In the genomic region with DNA sequence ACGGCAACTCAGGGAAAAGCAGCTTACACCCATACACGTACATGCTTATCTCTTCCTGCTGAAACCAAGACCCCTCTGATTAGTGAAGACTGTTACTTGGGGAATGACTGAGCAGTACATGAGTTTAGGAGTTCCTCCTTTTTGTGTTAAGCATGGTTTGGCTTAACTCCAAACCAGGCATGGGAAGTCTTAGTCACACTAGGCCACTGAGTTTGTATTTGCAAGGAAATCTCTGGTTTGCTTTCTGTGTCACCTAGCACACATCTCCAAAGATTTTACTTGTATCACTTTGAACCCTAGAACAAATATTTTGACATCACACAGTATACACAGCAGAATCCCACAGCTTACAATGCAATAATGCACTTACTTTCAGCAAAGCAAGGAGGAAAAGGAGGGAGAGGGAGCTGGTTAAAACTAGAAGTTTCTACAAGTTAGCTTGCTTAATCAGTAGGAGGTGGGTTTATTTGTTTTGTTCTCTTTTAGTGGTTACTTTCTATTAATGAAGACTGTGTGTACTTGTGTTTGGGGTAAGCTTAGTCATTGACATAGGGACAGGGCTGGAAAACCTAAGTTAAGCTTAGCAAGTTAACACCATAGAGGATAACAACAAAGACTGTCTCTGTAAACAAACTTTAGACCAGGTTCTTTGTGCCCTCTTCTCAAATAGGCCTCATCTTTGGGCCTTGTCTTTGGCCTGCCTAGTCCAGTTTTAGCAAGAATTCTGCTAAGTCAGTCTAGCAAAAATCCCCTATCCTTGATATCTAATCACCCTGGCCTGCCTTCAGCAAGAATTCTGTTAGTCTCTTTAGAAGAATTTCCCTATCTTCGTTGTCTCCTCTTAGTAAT, we compare ENCODE assay signal across 1 cellular context.
TF ChIP-seq lines count a peak whose summit lies in the region.

No MANE protein-coding gene starts in this region.

TF ChIP-seq in K562, 482 proteins besides CTCF, POLR2A, EP300 and RAD21 (continued from another document and continues in another):
- TF ChIP-seq, protein P1, sequence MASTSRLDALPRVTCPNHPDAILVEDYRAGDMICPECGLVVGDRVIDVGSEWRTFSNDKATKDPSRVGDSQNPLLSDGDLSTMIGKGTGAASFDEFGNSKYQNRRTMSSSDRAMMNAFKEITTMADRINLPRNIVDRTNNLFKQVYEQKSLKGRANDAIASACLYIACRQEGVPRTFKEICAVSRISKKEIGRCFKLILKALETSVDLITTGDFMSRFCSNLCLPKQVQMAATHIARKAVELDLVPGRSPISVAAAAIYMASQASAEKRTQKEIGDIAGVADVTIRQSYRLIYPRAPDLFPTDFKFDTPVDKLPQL (IDR thresholded peaks at IDR 0.05; ENCODE audit: extremely low read depth, insufficient read length): no peak
- no peak for TF ChIP-seq ZNF165 (CRISPR knock-in tag; IDR thresholded peaks at IDR 0.05; ENCODE audit: borderline replicate concordance)
- TF ChIP-seq MTA1 (IDR thresholded peaks at IDR 0.05; ENCODE audit: borderline replicate concordance): no peak
- TF ChIP-seq, protein P2, sequence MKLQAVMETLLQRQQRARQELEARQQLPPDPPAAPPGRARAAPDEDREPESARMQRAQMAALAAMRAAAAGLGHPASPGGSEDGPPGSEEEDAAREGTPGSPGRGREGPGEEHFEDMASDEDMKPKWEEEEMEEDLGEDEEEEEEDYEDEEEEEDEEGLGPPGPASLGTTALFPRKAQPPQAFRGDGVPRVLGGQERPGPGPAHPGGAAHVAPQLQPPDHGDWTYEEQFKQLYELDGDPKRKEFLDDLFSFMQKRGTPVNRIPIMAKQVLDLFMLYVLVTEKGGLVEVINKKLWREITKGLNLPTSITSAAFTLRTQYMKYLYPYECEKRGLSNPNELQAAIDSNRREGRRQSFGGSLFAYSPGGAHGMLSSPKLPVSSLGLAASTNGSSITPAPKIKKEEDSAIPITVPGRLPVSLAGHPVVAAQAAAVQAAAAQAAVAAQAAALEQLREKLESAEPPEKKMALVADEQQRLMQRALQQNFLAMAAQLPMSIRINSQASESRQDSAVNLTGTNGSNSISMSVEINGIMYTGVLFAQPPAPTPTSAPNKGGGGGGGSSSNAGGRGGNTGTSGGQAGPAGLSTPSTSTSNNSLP (IDR thresholded peaks at IDR 0.05; ENCODE audit: borderline replicate concordance, low read depth, low read length): no peak
- TF ChIP-seq, protein P3, sequence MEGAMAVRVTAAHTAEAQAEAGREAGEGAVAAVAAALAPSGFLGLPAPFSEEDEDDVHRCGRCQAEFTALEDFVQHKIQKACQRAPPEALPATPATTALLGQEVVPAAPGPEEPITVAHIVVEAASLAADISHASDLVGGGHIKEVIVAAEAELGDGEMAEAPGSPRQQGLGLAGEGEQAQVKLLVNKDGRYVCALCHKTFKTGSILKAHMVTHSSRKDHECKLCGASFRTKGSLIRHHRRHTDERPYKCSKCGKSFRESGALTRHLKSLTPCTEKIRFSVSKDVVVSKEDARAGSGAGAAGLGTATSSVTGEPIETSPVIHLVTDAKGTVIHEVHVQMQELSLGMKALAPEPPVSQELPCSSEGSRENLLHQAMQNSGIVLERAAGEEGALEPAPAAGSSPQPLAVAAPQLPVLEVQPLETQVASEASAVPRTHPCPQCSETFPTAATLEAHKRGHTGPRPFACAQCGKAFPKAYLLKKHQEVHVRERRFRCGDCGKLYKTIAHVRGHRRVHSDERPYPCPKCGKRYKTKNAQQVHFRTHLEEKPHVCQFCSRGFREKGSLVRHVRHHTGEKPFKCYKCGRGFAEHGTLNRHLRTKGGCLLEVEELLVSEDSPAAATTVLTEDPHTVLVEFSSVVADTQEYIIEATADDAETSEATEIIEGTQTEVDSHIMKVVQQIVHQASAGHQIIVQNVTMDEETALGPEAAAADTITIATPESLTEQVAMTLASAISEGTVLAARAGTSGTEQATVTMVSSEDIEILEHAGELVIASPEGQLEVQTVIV (CRISPR knock-in tag; IDR thresholded peaks at IDR 0.05; ENCODE audit: borderline replicate concordance): no peak
- TF ChIP-seq NR2F6 (CRISPR knock-in tag; IDR thresholded peaks at IDR 0.05): no peak
- no peak for TF ChIP-seq CREB1 (IDR thresholded peaks at IDR 0.05)
- TF ChIP-seq CREB1 (CRISPR knock-in tag; IDR thresholded peaks at IDR 0.05): no peak
- TF ChIP-seq, protein P4, sequence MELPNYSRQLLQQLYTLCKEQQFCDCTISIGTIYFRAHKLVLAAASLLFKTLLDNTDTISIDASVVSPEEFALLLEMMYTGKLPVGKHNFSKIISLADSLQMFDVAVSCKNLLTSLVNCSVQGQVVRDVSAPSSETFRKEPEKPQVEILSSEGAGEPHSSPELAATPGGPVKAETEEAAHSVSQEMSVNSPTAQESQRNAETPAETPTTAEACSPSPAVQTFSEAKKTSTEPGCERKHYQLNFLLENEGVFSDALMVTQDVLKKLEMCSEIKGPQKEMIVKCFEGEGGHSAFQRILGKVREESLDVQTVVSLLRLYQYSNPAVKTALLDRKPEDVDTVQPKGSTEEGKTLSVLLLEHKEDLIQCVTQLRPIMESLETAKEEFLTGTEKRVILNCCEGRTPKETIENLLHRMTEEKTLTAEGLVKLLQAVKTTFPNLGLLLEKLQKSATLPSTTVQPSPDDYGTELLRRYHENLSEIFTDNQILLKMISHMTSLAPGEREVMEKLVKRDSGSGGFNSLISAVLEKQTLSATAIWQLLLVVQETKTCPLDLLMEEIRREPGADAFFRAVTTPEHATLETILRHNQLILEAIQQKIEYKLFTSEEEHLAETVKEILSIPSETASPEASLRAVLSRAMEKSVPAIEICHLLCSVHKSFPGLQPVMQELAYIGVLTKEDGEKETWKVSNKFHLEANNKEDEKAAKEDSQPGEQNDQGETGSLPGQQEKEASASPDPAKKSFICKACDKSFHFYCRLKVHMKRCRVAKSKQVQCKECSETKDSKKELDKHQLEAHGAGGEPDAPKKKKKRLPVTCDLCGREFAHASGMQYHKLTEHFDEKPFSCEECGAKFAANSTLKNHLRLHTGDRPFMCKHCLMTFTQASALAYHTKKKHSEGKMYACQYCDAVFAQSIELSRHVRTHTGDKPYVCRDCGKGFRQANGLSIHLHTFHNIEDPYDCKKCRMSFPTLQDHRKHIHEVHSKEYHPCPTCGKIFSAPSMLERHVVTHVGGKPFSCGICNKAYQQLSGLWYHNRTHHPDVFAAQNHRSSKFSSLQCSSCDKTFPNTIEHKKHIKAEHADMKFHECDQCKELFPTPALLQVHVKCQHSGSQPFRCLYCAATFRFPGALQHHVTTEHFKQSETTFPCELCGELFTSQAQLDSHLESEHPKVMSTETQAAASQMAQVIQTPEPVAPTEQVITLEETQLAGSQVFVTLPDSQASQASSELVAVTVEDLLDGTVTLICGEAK (IDR thresholded peaks at IDR 0.05): no peak
- TF ChIP-seq, protein P4 (CRISPR knock-in tag; IDR thresholded peaks at IDR 0.05): no peak
- no peak for TF ChIP-seq CAMTA2 (CRISPR knock-in tag; conservative IDR thresholded peaks at IDR 0.05)
- peak; percentile 57; the same call in 1 of the 2 replicates for TF ChIP-seq POLR2AphosphoS5 (IDR thresholded peaks at IDR 0.05; ENCODE audit: control insufficient read depth, insufficient read depth, low read depth, low read length)
- TF ChIP-seq ZNF212 (CRISPR knock-in tag; IDR thresholded peaks at IDR 0.05): no peak
- no peak for TF ChIP-seq ZNF75A (CRISPR knock-in tag; IDR thresholded peaks at IDR 0.05)
- no peak for TF ChIP-seq CEBPG (CRISPR knock-in tag; IDR thresholded peaks at IDR 0.05)
- no peak for TF ChIP-seq CEBPG (tag; conservative IDR thresholded peaks at IDR 0.05 in 1 of 2, IDR thresholded peaks at IDR 0.05 in 1 of 2)
- TF ChIP-seq HNRNPUL1 (IDR thresholded peaks at IDR 0.05; ENCODE audit: low read length): no peak
- peak; percentile 42; the same call in 1 of the 2 replicates for TF ChIP-seq CTBP1 (IDR thresholded peaks at IDR 0.05; ENCODE audit: borderline replicate concordance)
- TF ChIP-seq RBBP5 (IDR thresholded peaks at IDR 0.05; ENCODE audit: borderline replicate concordance, insufficient read depth, low read length, poor library complexity, severe bottlenecking): no peak
- no peak for TF ChIP-seq ZFPM2 (CRISPR knock-in tag; IDR thresholded peaks at IDR 0.05)
- no peak for TF ChIP-seq ZNF695 (CRISPR knock-in tag; IDR thresholded peaks at IDR 0.05)
- TF ChIP-seq ZNF217 (CRISPR knock-in tag; IDR thresholded peaks at IDR 0.05): no peak
- no peak for TF ChIP-seq NBN (IDR thresholded peaks at IDR 0.05; ENCODE audit: low read depth)
- TF ChIP-seq, protein P5, sequence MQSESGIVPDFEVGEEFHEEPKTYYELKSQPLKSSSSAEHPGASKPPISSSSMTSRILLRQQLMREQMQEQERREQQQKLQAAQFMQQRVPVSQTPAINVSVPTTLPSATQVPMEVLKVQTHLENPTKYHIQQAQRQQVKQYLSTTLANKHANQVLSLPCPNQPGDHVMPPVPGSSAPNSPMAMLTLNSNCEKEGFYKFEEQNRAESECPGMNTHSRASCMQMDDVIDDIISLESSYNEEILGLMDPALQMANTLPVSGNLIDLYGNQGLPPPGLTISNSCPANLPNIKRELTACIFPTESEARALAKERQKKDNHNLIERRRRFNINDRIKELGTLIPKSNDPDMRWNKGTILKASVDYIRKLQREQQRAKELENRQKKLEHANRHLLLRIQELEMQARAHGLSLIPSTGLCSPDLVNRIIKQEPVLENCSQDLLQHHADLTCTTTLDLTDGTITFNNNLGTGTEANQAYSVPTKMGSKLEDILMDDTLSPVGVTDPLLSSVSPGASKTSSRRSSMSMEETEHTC (IDR thresholded peaks at IDR 0.05): no peak
- TF ChIP-seq, protein P6, sequence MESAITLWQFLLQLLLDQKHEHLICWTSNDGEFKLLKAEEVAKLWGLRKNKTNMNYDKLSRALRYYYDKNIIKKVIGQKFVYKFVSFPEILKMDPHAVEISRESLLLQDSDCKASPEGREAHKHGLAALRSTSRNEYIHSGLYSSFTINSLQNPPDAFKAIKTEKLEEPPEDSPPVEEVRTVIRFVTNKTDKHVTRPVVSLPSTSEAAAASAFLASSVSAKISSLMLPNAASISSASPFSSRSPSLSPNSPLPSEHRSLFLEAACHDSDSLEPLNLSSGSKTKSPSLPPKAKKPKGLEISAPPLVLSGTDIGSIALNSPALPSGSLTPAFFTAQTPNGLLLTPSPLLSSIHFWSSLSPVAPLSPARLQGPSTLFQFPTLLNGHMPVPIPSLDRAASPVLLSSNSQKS (CRISPR knock-in tag; IDR thresholded peaks at IDR 0.05): no peak
- TF ChIP-seq, protein P7, sequence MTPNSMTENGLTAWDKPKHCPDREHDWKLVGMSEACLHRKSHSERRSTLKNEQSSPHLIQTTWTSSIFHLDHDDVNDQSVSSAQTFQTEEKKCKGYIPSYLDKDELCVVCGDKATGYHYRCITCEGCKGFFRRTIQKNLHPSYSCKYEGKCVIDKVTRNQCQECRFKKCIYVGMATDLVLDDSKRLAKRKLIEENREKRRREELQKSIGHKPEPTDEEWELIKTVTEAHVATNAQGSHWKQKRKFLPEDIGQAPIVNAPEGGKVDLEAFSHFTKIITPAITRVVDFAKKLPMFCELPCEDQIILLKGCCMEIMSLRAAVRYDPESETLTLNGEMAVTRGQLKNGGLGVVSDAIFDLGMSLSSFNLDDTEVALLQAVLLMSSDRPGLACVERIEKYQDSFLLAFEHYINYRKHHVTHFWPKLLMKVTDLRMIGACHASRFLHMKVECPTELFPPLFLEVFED (CRISPR knock-in tag; conservative IDR thresholded peaks at IDR 0.05): no peak
- TF ChIP-seq NFE2 (IDR thresholded peaks at IDR 0.05; ENCODE audit: low read depth): peak; percentile 96
- TF ChIP-seq TCF7L2 (IDR thresholded peaks at IDR 0.05; ENCODE audit: low read depth, low read length): no peak
- peak; percentile 51 for TF ChIP-seq TAF9B (IDR thresholded peaks at IDR 0.05; ENCODE audit: partially characterized antibody)
- no peak for TF ChIP-seq DIDO1 (tag; IDR thresholded peaks at IDR 0.05; ENCODE audit: low read depth)
